8 cellular contexts compared by ENCODE assay signal in the genomic region with DNA sequence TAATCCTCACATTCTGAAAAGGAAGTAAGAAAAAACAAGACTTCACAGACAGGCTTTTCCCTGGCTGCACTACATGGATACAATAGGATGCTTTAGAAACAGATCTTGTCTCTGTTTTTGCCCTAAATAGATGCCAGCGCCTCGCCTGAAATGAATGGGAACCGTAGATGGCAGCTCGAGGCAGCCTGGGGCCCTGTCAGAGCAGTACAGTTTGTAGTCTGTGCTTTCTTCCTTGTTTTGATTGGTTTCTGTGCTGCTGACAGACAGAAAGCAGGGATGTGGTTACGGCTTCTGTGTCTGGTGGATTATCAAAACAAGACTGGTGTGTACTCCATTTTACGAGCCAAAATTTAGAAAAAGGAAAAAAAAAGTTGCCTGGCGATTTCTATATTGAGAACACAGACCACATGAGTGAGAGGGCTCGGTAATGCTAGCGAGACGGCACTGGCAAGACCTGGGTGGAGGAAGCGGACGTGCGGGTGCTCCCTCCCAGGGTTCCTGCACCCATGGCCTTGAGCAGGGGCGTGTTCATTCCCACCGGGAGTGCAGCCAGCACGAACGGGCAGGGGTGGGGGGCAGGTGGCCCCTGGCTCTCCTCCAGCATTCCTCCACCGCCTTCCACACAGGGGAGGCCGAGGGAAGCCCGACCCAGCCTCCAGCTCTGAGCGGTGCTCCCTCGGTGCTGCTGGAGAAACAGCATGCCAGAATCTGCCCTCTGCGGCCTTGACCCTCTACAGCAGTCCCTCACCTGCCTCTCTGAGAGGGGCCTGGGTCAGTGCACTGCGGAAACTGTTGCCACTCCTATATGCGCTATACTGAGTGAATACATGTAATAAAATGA. TPM values are rescaled to one million over a fixed set of nuclear protein-coding genes. Genes with fewer than 3 reads are reported as not detected.
A peak's percentile ranks its signal among the peaks of the same experiment; 100 is the strongest.
DNase-seq lines count a peak whose midpoint lies in the region; TF ChIP-seq lines count a peak whose summit lies in the region.

No MANE protein-coding gene starts in this region.

- peak overlapping the region; percentile 92 for H3K27ac Mint-ChIP-seq in HFFc6

- no peaks in the 10 kb centered on the region for H3K9me3 ChIP-seq in neuron (ENCODE audit: low read length)

- H3K27me3 ChIP-seq in neuron (ENCODE audit: insufficient read depth, low read length): no peaks in the 10 kb centered on the region

- H3K4me3 ChIP-seq in GM12865 (ENCODE audit: low read depth, low read length) (peak overlapping the region; percentile 69), fibroblast of pulmonary artery (replicated peaks; ENCODE audit: low read depth, low read length) (peak overlapping the region; percentile 45), neuron (ENCODE audit: low read length) (peak overlapping the region; percentile 41)

- peak overlapping the region; percentile 87 for H3K4me3 Mint-ChIP-seq in HFFc6

- peak; percentile 87 for DNase-seq in GM12865 (ENCODE audit: low read depth)
- DNase-seq in HFFc6: peak; percentile 74
- DNase-seq in NCI-H226: peak; percentile 18
- DNase-seq in activated T-helper 1 cell treated with anti-CD3 and anti-CD28 coated beads, Interleukin-2, amount 50 U/mL, for 16 hours (ENCODE audit: low read depth in 1 of 2, low spot score in 1 of 2): peak; percentile 29 to 37
- peak; percentile 81 for DNase-seq in fibroblast of pulmonary artery (ENCODE audit: low read depth)
- DNase-seq in 8988T: no peak
- no peak for DNase-seq in DMS114 treated with DMSO at 0.1 percent for 48 hours (lab: John Stamatoyannopoulos, UW; ENCODE audit: unreplicated experiment)

- peaks cover 30% of the 10 kb centered on the region for H3K4me1 ChIP-seq in neuron (ENCODE audit: insufficient read depth, low read length)

- H3K36me3 Mint-ChIP-seq in HFFc6 (ENCODE audit: low read depth): no peaks in the 10 kb centered on the region

- peak overlapping the region; percentile 17 for H2AFZ ChIP-seq in neuron (ENCODE audit: low read depth, low read length)

- TF ChIP-seq CTCF in GM12865 (IDR thresholded peaks at IDR 0.05; ENCODE audit: insufficient read depth, low read depth, low read length, missing control alignments): no peak
- TF ChIP-seq CTCF in HFFc6 (IDR thresholded peaks at IDR 0.05): no peak
- TF ChIP-seq CTCF in fibroblast of pulmonary artery (IDR thresholded peaks at IDR 0.05; ENCODE audit: low read length, missing control alignments): no peak

- H3K27me3 Mint-ChIP-seq in HFFc6 (ENCODE audit: insufficient read depth): no peaks in the 10 kb centered on the region; the same call in 1 of the 2 replicates

- H3K9me3 Mint-ChIP-seq in HFFc6: no peaks in the 10 kb centered on the region

- H3K4me1 Mint-ChIP-seq in HFFc6 (ENCODE audit: low read depth): peaks cover 26% of the 10 kb centered on the region

- no peaks in the 10 kb centered on the region for H3K36me3 ChIP-seq in neuron (ENCODE audit: insufficient read depth, low read length)

RNA-seq across cellular contexts. Expression of gene C1QTNF9, which starts 37.5 kb away (rescaled TPM):
- not detected for total RNA-seq in HFFc6 (2021; fragmentation: NEBNext Ultra II Directional; extraction: Animal tissue kit (Norgen Biotek cat#: 25700))

Comparison
In these comparisons a context has a peak if more than half of its experiments do, and no peak if none do; other contexts are left out.
1. DNase-seq: peak in GM12865 (single experiment), HFFc6 (single experiment), NCI-H226 (single experiment), activated T-helper 1 cell treated with anti-CD3 and anti-CD28 coated beads, Interleukin-2, amount 50 U/mL, for 16 hours (2 of 2) and fibroblast of pulmonary artery (single experiment); none in 8988T (single experiment) and DMS114 treated with DMSO at 0.1 percent for 48 hours (single experiment).
2. Peak in every context shown above with its lines, with median percentiles within 50 percentile points of each other: H3K4me3 ChIP-seq.